Comparison of ENCODE assay signal across 10 cellular contexts in the genomic region with DNA sequence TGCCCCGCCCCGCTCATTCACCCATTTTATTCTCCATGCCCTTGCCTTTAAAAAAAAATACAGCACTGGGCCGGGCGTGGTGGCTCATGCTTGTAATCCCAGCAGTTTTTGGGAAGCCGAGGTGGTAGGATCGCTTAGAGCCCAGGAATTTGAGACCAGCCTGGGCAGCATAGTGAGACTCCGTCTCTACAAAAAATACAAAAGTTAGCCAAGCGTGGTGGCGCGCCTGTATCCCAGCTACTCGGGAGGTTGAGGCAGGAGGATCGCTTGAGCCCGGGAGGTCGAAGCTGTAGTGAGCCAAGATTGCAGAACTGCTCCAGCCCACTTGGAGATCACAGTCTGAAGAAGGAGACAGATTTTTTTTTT. TPM values are rescaled to one million over a fixed set of nuclear protein-coding genes. Genes with fewer than 3 reads are reported as not detected.
DNase-seq lines count a peak whose midpoint lies in the region; ATAC-seq, FAIRE-seq and TF ChIP-seq lines count a peak whose summit lies in the region.
"Had no signal": no experiment of that assay in that cellular context is flagged by ENCODE, and none has a peak within 500 bp of the region (broad histone marks: within the 10 kb centered on the region; RNA-seq: fewer than 3 reads in every experiment).

No MANE protein-coding gene starts in this region.

- no peak overlapping the region for H3K27ac ChIP-seq in MM.1S (ENCODE audit: low read length)
- H3K27ac ChIP-seq in endothelial cell of umbilical vein (ENCODE audit: insufficient read depth, low read depth, low read length) = no peak overlapping the region
- no peak overlapping the region for H3K27ac ChIP-seq in pancreas

- TF ChIP-seq POLR2A in endothelial cell of umbilical vein (IDR thresholded peaks at IDR 0.05; ENCODE audit: low read depth, low read length) = no peak

- H2AFZ ChIP-seq in MM.1S (ENCODE audit: low read length) (peak overlapping the region; percentile 99), endothelial cell of umbilical vein (ENCODE audit: low read depth, low read length) (peak overlapping the region; percentile 65)

- ATAC-seq in pancreas = no peak

- TF ChIP-seq CTCF in BJ (IDR thresholded peaks at IDR 0.05; ENCODE audit: insufficient read depth, low read depth, low read length) = no peak
- no peak for TF ChIP-seq CTCF in MM.1S (IDR thresholded peaks at IDR 0.05; ENCODE audit: low read length)
- TF ChIP-seq CTCF in endothelial cell of umbilical vein (IDR thresholded peaks at IDR 0.05; ENCODE audit: extremely low read depth in 1 of 2, insufficient read depth in 1 of 2, low read depth in 1 of 2, low read length in 2 of 2) = no peak
- no peak for TF ChIP-seq CTCF in pancreas (IDR thresholded peaks at IDR 0.05)

- BruUV-seq in endothelial cell of umbilical vein (replicated peaks; lab: Mats Ljungman, UMichigan) = no TSS peak

- H3K9ac ChIP-seq in MM.1S (ENCODE audit: low read length) = no peak overlapping the region; the same call in 1 of the 2 replicates
- no peak overlapping the region for H3K9ac ChIP-seq in endothelial cell of umbilical vein (replicated peaks; ENCODE audit: extremely low read depth, insufficient read depth, low read length)

- CTCF ChIA-PET in BJ (lab: Yijun Ruan, JAX) = interaction anchor here (0.5 to 0.7 kb wide), 2 partner anchors 14 to 107 kb away, joined by 3 to 5 read pairs; no protein-coding TSS in a partner anchor
- CTCF ChIA-PET in endothelial cell of umbilical vein (lab: Charles Lee) = no interaction called here

- no peaks in the 10 kb centered on the region for H3K9me3 ChIP-seq in MM.1S (replicated peaks; ENCODE audit: insufficient read depth, low read length)
- no peaks in the 10 kb centered on the region for H3K9me3 ChIP-seq in endothelial cell of umbilical vein (replicated peaks; ENCODE audit: control insufficient read depth, insufficient read depth, low read length)
- H3K9me3 ChIP-seq in pancreas = no peaks in the 10 kb centered on the region

- intact Hi-C loops in endothelial cell of umbilical vein (cut with micrococcal nuclease) = loop anchor here (10.0 kb wide), 1 partner anchor 159 kb away; no protein-coding TSS in a partner anchor
- intact Hi-C loops in pancreas (cut with DNase I) = no loop called here

- H3K79me2 ChIP-seq in MM.1S (ENCODE audit: low read length) (no peaks in the 10 kb centered on the region), endothelial cell of umbilical vein (ENCODE audit: control insufficient read depth, insufficient read depth, low read length) (no peaks in the 10 kb centered on the region)

- H3K36me3 ChIP-seq in BJ (ENCODE audit: control insufficient read depth, insufficient read depth, low read length) (no peaks in the 10 kb centered on the region), MM.1S (replicated peaks; ENCODE audit: insufficient read depth, low read length) (no peaks in the 10 kb centered on the region), endothelial cell of umbilical vein (ENCODE audit: control insufficient read depth in 2 of 2, extremely low read depth in 1 of 2, insufficient read depth in 2 of 2, low read length in 2 of 2) (no peaks in the 10 kb centered on the region), pancreas (no peaks in the 10 kb centered on the region)

- dilution Hi-C loops in endothelial cell of umbilical vein (cut with MboI; ENCODE audit: extremely low pct_ligation_motif_present, low sequenced_read_pairs) = no loop called here

- FAIRE-seq in endothelial cell of umbilical vein (lab: Jason Lieb, UNC) = peak; percentile 26
- FAIRE-seq in pancreas (lab: Jason Lieb, UNC) = no peak
- FAIRE-seq in HTR-8/SVneo (lab: Jason Lieb, UNC) = no peak
- FAIRE-seq: islet of Langerhans had no signal

- no peaks in the 10 kb centered on the region for H3K4me1 ChIP-seq in MM.1S (ENCODE audit: low read length)
- no peaks in the 10 kb centered on the region for H3K4me1 ChIP-seq in endothelial cell of umbilical vein (ENCODE audit: control insufficient read depth, extremely low read depth, insufficient read depth, low read length)
- no peaks in the 10 kb centered on the region for H3K4me1 ChIP-seq in pancreas

- H3K27me3 ChIP-seq in BJ (ENCODE audit: control insufficient read depth, insufficient read depth, low read length) (no peaks in the 10 kb centered on the region), MM.1S (replicated peaks; ENCODE audit: insufficient read depth, low read length) (no peaks in the 10 kb centered on the region), endothelial cell of umbilical vein (ENCODE audit: control insufficient read depth in 2 of 2, insufficient read depth in 2 of 2, low read length in 2 of 2) (no peaks in the 10 kb centered on the region), pancreas (no peaks in the 10 kb centered on the region)

- no peaks in the 10 kb centered on the region for H4K20me1 ChIP-seq in MM.1S (ENCODE audit: insufficient read depth, low read length)
- no peaks in the 10 kb centered on the region for H4K20me1 ChIP-seq in endothelial cell of umbilical vein (replicated peaks; ENCODE audit: control insufficient read depth, extremely low read depth, insufficient read depth, low read length)

- no peaks in the 10 kb centered on the region for H3K9me1 ChIP-seq in endothelial cell of umbilical vein (replicated peaks; ENCODE audit: control insufficient read depth, extremely low read depth, insufficient read depth, low read length)

- POLR2A ChIA-PET in BJ (lab: Charles Lee) (no interaction called here), endothelial cell of umbilical vein (lab: Charles Lee) (no interaction called here)

- 50 to 56% methylated on average over 14 of the region's 14 CpGs for WGBS in pancreas, 2 donors

- H3K4me2 ChIP-seq in MM.1S (ENCODE audit: low read depth, low read length) (peak overlapping the region; percentile 77), endothelial cell of umbilical vein (ENCODE audit: insufficient read depth, low read length) (peak overlapping the region; percentile 58)

- no peaks in the 10 kb centered on the region for H3F3A ChIP-seq in MM.1S (ENCODE audit: insufficient read depth, low read length)

- H3K4me3 ChIP-seq in BJ (ENCODE audit: low read depth, low read length) = peak overlapping the region; percentile 90; the same call in 1 of the 2 replicates
- H3K4me3 ChIP-seq in MM.1S (ENCODE audit: low read length) = peak overlapping the region; percentile 75
- H3K4me3 ChIP-seq in endothelial cell of umbilical vein (replicated peaks in 1 of 3; ENCODE audit: insufficient read depth in 1 of 3, low read depth in 1 of 3, low read length in 3 of 3) = no peak overlapping the region
- peak overlapping the region in 3 of 4 donors; percentile 58 to 93 (median 85) for H3K4me3 ChIP-seq in pancreas

- H3K9me2 ChIP-seq in MM.1S (replicated peaks; ENCODE audit: insufficient read depth, low read length) = no peaks in the 10 kb centered on the region

- no peak for DNase-seq in BJ (ENCODE audit: low read depth)
- DNase-seq in MM.1S = no peak
- no peak for DNase-seq in endothelial cell of umbilical vein (ENCODE audit: low read depth, low spot score)
- DNase-seq in pancreas = no peak
- DNase-seq in NCI-H2227 (lab: John Stamatoyannopoulos, UW; ENCODE audit: unreplicated experiment) = no peak
- DNase-seq in central memory CD4-positive, alpha-beta T cell = no peak
- no peak for DNase-seq in HTR-8/SVneo (ENCODE audit: insufficient read length, low spot score)
- no peak for DNase-seq in MV-4-11 (lab: John Stamatoyannopoulos, UW)

TF ChIP-seq in endothelial cell of umbilical vein, 7 proteins besides CTCF, POLR2A, EP300 and RAD21:
- TF ChIP-seq GATA2 (IDR thresholded peaks at IDR 0.05; ENCODE audit: insufficient read depth, insufficient read length, low read depth, low read length) (no peak), MYC (IDR thresholded peaks at IDR 0.05; ENCODE audit: low read depth, low read length) (no peak), POLR2AphosphoS5 (IDR thresholded peaks at IDR 0.05; ENCODE audit: insufficient read depth, low read depth, low read length) (no peak), EZH2 (IDR thresholded peaks at IDR 0.05; ENCODE audit: borderline replicate concordance, low read depth, low read length, severe bottlenecking) (no peak), MAX (IDR thresholded peaks at IDR 0.05; ENCODE audit: insufficient read depth, insufficient read length) (no peak), JUN (IDR thresholded peaks at IDR 0.05; ENCODE audit: borderline replicate concordance, insufficient read depth, insufficient read length, low read depth) (no peak), FOS (IDR thresholded peaks at IDR 0.05; ENCODE audit: borderline replicate concordance, insufficient read depth, low read length) (no peak)

RNA-seq across cellular contexts. Expression of gene KIF6, which starts 0.4 kb away (rescaled TPM):
- polyA plus RNA-seq in BJ (2011; rRNA removed) (0.56 and 0.58 TPM in 2 replicates), endothelial cell of umbilical vein (not detected in 2 replicates), pancreas (1 to 10 TPM in 1 of 2 donors, under 1 TPM in 1; 0.57 to 1.0 TPM)
- polyA minus RNA-seq in BJ (2011; rRNA and poly(A)+ RNA removed) = 0.28 and 0.51 TPM in 2 replicates
- total RNA-seq in endothelial cell of umbilical vein (not detected in 2 replicates), pancreas (under 1 TPM; 0.19 to 0.78 (median 0.40) TPM)
- 0.03 TPM in 1 of 2 replicates, not detected in the other for polyA plus RNA-seq in endothelial cell of umbilical vein (2011; cell fraction: cytosol; rRNA removed)
- not detected in 2 replicates for polyA plus RNA-seq in endothelial cell of umbilical vein (2011; cell fraction: nucleus; rRNA removed)
- polyA plus RNA-seq in endothelial cell of umbilical vein (2012) = not detected in 2 replicates
- polyA minus RNA-seq in endothelial cell of umbilical vein = not detected in 2 replicates
- polyA minus RNA-seq in endothelial cell of umbilical vein (2011; cell fraction: cytosol; rRNA and poly(A)+ RNA removed) = not detected
- not detected in 2 replicates for polyA minus RNA-seq in endothelial cell of umbilical vein (2011; cell fraction: nucleus; rRNA and poly(A)+ RNA removed)
- total RNA-seq: NCI-H460 had no signal

Comparison
In these comparisons a context has a peak if more than half of its experiments do, and no peak if none do; other contexts are left out.
1. H3K4me3 ChIP-seq: peak in BJ (single experiment), MM.1S (single experiment) and pancreas (3 of 4); none in endothelial cell of umbilical vein (0 of 3).